In the genomic region with DNA sequence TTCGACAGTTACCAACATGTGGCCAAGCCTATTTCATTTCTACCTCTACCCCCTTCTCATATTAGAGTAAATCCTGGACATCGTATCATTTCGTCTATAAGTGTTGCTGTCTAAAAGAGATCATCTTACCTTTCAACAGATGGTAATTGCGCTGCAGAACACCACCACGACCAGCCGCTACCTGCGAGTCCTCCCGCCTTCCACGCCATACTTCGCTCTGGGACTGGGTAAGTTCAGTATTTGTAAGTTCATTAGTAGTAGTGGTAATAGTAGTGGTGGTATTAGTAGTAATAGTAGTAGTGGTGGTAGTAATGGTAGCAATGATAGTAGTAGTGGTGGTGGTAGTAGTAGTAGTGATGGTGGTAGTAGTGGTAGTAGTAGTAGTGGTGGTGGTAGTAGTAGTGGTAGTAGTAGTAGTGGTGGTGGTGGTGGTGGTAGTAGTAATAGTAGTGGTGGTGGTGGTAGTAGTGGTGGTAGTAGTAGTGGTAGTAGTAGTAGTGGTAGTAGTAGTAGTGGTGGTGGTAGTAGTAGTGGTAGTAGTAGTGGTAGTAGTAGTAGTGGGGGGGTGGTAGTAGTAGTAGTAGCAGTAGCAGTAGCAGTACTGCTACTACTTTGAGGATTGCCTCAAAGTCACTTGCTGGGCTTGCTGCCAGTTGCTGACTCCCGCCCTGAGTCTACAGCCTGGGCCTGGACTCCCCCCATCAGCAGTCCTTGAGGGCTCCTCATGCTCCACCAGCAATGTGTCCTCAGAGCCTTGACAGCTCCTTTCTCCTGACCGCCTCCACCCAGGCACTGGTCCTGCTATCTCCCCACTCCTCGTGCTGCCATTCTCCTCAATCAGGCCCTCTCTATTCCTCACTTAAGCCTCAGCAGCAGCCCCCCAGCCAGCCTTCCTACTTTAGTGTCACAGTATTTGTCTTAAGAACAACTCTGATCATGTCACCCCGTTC, we compare ENCODE assay signal across 8 cellular contexts. TPM values are rescaled to one million over a fixed set of nuclear protein-coding genes. Genes with fewer than 3 reads are reported as not detected.
DNase-seq lines count a peak whose midpoint lies in the region; ATAC-seq and TF ChIP-seq lines count a peak whose summit lies in the region.

No MANE protein-coding gene starts in this region.

- H3K27ac ChIP-seq in cardiac muscle cell (no peak overlapping the region), left ventricle myocardium inferior (replicated peaks) (no peak overlapping the region), upper lobe of right lung (no peak overlapping the region)

- POLR2A ChIA-PET in activated CD8-positive, alpha-beta T cell treated with anti-CD3 and anti-CD28 coated beads for 36 hours (lab: Charles Lee) = no interaction called here

- H3K36me3 ChIP-seq in cardiac muscle cell (no peaks in the 10 kb centered on the region), left ventricle myocardium inferior (no peaks in the 10 kb centered on the region), upper lobe of right lung (no peaks in the 10 kb centered on the region)

- no peaks in the 10 kb centered on the region for H3K27me3 Mint-ChIP-seq in activated CD8-positive, alpha-beta T cell treated with anti-CD3 and anti-CD28 coated beads for 36 hours

- intact Hi-C loops in left ventricle myocardium inferior (cut with micrococcal nuclease) = no loop called here
- intact Hi-C loops in activated CD8-positive, alpha-beta T cell treated with anti-CD3 and anti-CD28 coated beads for 36 hours (cut with micrococcal nuclease) = no loop called here
- intact Hi-C loops in left cardiac atrium (cut with DNase I) = no loop called here
- intact Hi-C loops in upper lobe of right lung (cut with DNase I) = no loop called here

- DNase-seq in cardiac muscle cell (ENCODE audit: low read depth in 1 of 2, low spot score in 1 of 2) (peak; percentile 69 to 72), left ventricle myocardium inferior (no peak), left cardiac atrium (peak; percentile 39), upper lobe of right lung (peak; percentile 64), anterior cingulate cortex (lab: John Stamatoyannopoulos, UW) (no peak), SW 1271 (lab: John Stamatoyannopoulos, UW) (no peak)
- DNase-seq in activated CD8-positive, alpha-beta T cell treated with anti-CD3 and anti-CD28 coated beads for 36 hours = peak; percentile 38

- H3K27me3 ChIP-seq in cardiac muscle cell (no peaks in the 10 kb centered on the region), left ventricle myocardium inferior (ENCODE audit: low read depth) (no peaks in the 10 kb centered on the region), upper lobe of right lung (no peaks in the 10 kb centered on the region)

- H3K4me3 ChIP-seq in cardiac muscle cell (no peak overlapping the region), left ventricle myocardium inferior (no peak overlapping the region), upper lobe of right lung (no peak overlapping the region)

- peak overlapping the region; percentile 46 for H3K27ac Mint-ChIP-seq in activated CD8-positive, alpha-beta T cell treated with anti-CD3 and anti-CD28 coated beads for 36 hours

- H3K4me1 ChIP-seq in cardiac muscle cell (ENCODE audit: low read depth) (no peaks in the 10 kb centered on the region), left ventricle myocardium inferior (no peaks in the 10 kb centered on the region), upper lobe of right lung (no peaks in the 10 kb centered on the region)

- H3K9me3 ChIP-seq in cardiac muscle cell (ENCODE audit: low read depth) = no peaks in the 10 kb centered on the region
- H3K9me3 ChIP-seq in left ventricle myocardium inferior (replicated peaks) = no peaks in the 10 kb centered on the region
- H3K9me3 ChIP-seq in upper lobe of right lung = no peaks in the 10 kb centered on the region

- TF ChIP-seq CTCF in cardiac muscle cell (IDR thresholded peaks at IDR 0.05; ENCODE audit: low read depth, low read length) = no peak
- no peak for TF ChIP-seq CTCF in left ventricle myocardium inferior (IDR thresholded peaks at IDR 0.05; ENCODE audit: borderline replicate concordance)
- TF ChIP-seq CTCF in activated CD8-positive, alpha-beta T cell treated with anti-CD3 and anti-CD28 coated beads for 36 hours (IDR thresholded peaks at IDR 0.05) = no peak
- TF ChIP-seq CTCF in upper lobe of right lung (IDR thresholded peaks at IDR 0.05) = no peak

- CTCF ChIA-PET in activated CD8-positive, alpha-beta T cell treated with anti-CD3 and anti-CD28 coated beads for 36 hours (lab: Charles Lee) = no interaction called here

- H3K4me1 Mint-ChIP-seq in activated CD8-positive, alpha-beta T cell treated with anti-CD3 and anti-CD28 coated beads for 36 hours (ENCODE audit: low read depth) = no peaks in the 10 kb centered on the region

- peak; percentile 57 for ATAC-seq in activated CD8-positive, alpha-beta T cell treated with anti-CD3 and anti-CD28 coated beads for 36 hours
- peak; percentile 66 to 70 for ATAC-seq in left cardiac atrium
- ATAC-seq in upper lobe of right lung = peak; percentile 76
- no peak for ATAC-seq in GM21423 (IDR thresholded peaks at IDR 0.05; ENCODE audit: unreplicated experiment)

- H3K4me3 Mint-ChIP-seq in activated CD8-positive, alpha-beta T cell treated with anti-CD3 and anti-CD28 coated beads for 36 hours = no peak overlapping the region

- H3K36me3 Mint-ChIP-seq in activated CD8-positive, alpha-beta T cell treated with anti-CD3 and anti-CD28 coated beads for 36 hours (ENCODE audit: low read depth) = no peaks in the 10 kb centered on the region

- H3K9me3 Mint-ChIP-seq in activated CD8-positive, alpha-beta T cell treated with anti-CD3 and anti-CD28 coated beads for 36 hours = peaks cover 14% of the 10 kb centered on the region

RNA-seq across cellular contexts. Expression of a gene that starts 45.3 kb away (rescaled TPM):
- total RNA-seq in cardiac muscle cell (0.11 and 0.15 TPM in 2 replicates), left ventricle myocardium inferior (0.08 TPM), left cardiac atrium (under 1 TPM; 0.29 to 0.82 TPM), upper lobe of right lung (2.7 TPM)
- polyA plus RNA-seq in cardiac muscle cell = 0.57 TPM in 1 of 2 replicates, not detected in the other
- total RNA-seq in activated CD8-positive, alpha-beta T cell treated with anti-CD3 and anti-CD28 coated beads for 36 hours = under 1 TPM; 0.20 to 0.36 TPM

RNA-seq across cellular contexts. Expression of a gene that starts 52.6 kb away (rescaled TPM):
- total RNA-seq in cardiac muscle cell = 62.8 and 63.1 TPM in 2 replicates
- polyA plus RNA-seq in cardiac muscle cell = 87.9 and 104 TPM in 2 replicates
- 120 TPM for total RNA-seq in left ventricle myocardium inferior
- total RNA-seq in activated CD8-positive, alpha-beta T cell treated with anti-CD3 and anti-CD28 coated beads for 36 hours = 10 to 100 TPM; 70.1 to 72.0 TPM
- 10 to 100 TPM; 73.8 to 80.8 TPM for total RNA-seq in left cardiac atrium
- total RNA-seq in upper lobe of right lung = 81.7 TPM

RNA-seq across cellular contexts. Expression of a gene that starts 54.2 kb away (rescaled TPM):
- 2.1 and 2.5 TPM in 2 replicates for total RNA-seq in cardiac muscle cell
- 7.2 and 7.7 TPM in 2 replicates for polyA plus RNA-seq in cardiac muscle cell
- total RNA-seq in left ventricle myocardium inferior = 6.9 TPM
- total RNA-seq in activated CD8-positive, alpha-beta T cell treated with anti-CD3 and anti-CD28 coated beads for 36 hours = 10 to 100 TPM; 29.3 to 31.8 TPM
- total RNA-seq in left cardiac atrium = 10 to 100 TPM; 10.8 to 19.0 TPM
- total RNA-seq in upper lobe of right lung = 70.2 TPM

RNA-seq across cellular contexts. Expression of a gene that starts 54.9 kb away (rescaled TPM):
- total RNA-seq in cardiac muscle cell = 28.2 and 29.1 TPM in 2 replicates
- 21.0 and 26.4 TPM in 2 replicates for polyA plus RNA-seq in cardiac muscle cell
- 10.3 TPM for total RNA-seq in left ventricle myocardium inferior
- total RNA-seq in activated CD8-positive, alpha-beta T cell treated with anti-CD3 and anti-CD28 coated beads for 36 hours = 1 to 10 TPM; 6.2 to 8.2 TPM
- total RNA-seq in left cardiac atrium = 10 to 100 TPM; 10.8 to 12.3 TPM
- total RNA-seq in upper lobe of right lung = 32.2 TPM

Comparison
In these comparisons a context has a peak if more than half of its experiments do, and no peak if none do; other contexts are left out.
1. DNase-seq: peak in cardiac muscle cell (2 of 2), activated CD8-positive, alpha-beta T cell treated with anti-CD3 and anti-CD28 coated beads for 36 hours (single experiment), left cardiac atrium (single experiment) and upper lobe of right lung (single experiment); none in left ventricle myocardium inferior (single experiment), anterior cingulate cortex (0 of 58) and SW 1271 (0 of 2).